14 cellular contexts compared by ENCODE assay signal in the genomic region with DNA sequence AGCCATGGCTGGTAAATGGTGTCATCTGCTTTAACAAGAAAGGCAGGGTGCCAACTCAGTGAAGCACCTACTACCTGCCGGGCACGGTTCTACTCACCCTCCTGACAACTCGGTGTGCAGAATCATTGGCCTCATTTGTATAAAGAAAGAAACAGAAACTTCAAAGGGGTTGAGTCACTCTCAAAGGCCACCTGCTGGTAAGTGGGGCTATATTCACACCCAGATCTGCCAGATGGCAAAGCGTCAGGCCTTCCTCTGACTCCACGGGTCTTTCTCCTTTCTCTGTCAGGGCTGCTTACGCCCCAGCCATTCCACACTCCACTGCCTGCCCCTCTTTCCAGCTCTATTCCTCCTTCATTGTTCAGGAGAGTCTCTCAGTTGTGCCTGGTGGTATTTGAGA.
DNase-seq lines count a peak whose midpoint lies in the region; ATAC-seq, FAIRE-seq and TF ChIP-seq lines count a peak whose summit lies in the region.
"Had no signal": no experiment of that assay in that cellular context is flagged by ENCODE, and none has a peak within 500 bp of the region (broad histone marks: within the 10 kb centered on the region; RNA-seq: fewer than 3 reads in every experiment).

No MANE protein-coding gene starts in this region.

- H3K27ac ChIP-seq in KMS-11 (no peak overlapping the region), WERI-Rb-1 (no peak overlapping the region), HepG2 (ENCODE audit: extremely low read length, insufficient read depth, low read length) (no peak overlapping the region)
- H3K27ac ChIP-seq: dorsolateral prefrontal cortex had no signal

- in situ Hi-C loops in HepG2 (cut with HindIII; ENCODE audit: extremely low pct_ligation_motif_present, low pct_unique_long_range_greater_than_20kb), result no loop called here

- CTCF ChIA-PET in Caco-2 (lab: Charles Lee) (no interaction called here), HepG2 (lab: Yijun Ruan, JAX; ENCODE audit: low intra/inter-chr PET ratio, low total read pairs) (no interaction called here)

- no peaks in the 10 kb centered on the region for H3K27me3 Mint-ChIP-seq in Caco-2 (ENCODE audit: insufficient read depth, unreplicated experiment)

- peak; percentile 58 for ATAC-seq in HepG2
- no peak for ATAC-seq in HG02763 (IDR thresholded peaks at IDR 0.05; ENCODE audit: unreplicated experiment)

- TF ChIP-seq EP300 in HepG2 (IDR thresholded peaks at IDR 0.05; ENCODE audit: low read depth in 2 of 2, low read length in 2 of 2) (no peak), HepG2 (CRISPR knock-in tag; IDR thresholded peaks at IDR 0.05; ENCODE audit: borderline replicate concordance) (no peak)

- BruUV-seq in Caco-2 (replicated peaks; lab: Mats Ljungman, UMichigan) (no TSS peak), HepG2 (replicated peaks; lab: Mats Ljungman, UMichigan) (no TSS peak)

- peaks cover 6% of the 10 kb centered on the region for H3K4me1 Mint-ChIP-seq in Caco-2 (ENCODE audit: low read depth, unreplicated experiment)

- TF ChIP-seq POLR2A in HepG2 (IDR thresholded peaks at IDR 0.05; ENCODE audit: insufficient read depth in 1 of 2, low read depth in 2 of 2, low read length in 2 of 2), result no peak

- TF ChIP-seq RAD21 in HepG2 (CRISPR knock-in tag; IDR thresholded peaks at IDR 0.05), result no peak

- H3K4me2 ChIP-seq in KMS-11 (peak overlapping the region; percentile 30; the same call in 1 of the 2 replicates), HepG2 (ENCODE audit: low read depth, low read length) (no peak overlapping the region)

- H3K9me3 Mint-ChIP-seq in Caco-2 (ENCODE audit: unreplicated experiment), result peaks cover 11% of the 10 kb centered on the region

- H3K9ac ChIP-seq in KMS-11 (no peak overlapping the region), HepG2 (ENCODE audit: insufficient read depth, low read depth, low read length) (no peak overlapping the region)

- DNase-seq in Caco-2 (peak in 1 of 2 experiments; percentile 12), WERI-Rb-1 (peak; percentile 48), HepG2 (ENCODE audit: low spot score) (no peak), COR-L47 (lab: John Stamatoyannopoulos, UW) (no peak), cerebellar cortex (ENCODE audit: low spot score) (no peak), germinal center (ENCODE audit: low spot score) (no peak)
- DNase-seq: activated gamma-delta T cell treated with Interleukin-2 at 50 U/mL for 16 hours, DND-41, dorsolateral prefrontal cortex, nucleus accumbens, trophoblast cell had no signal

- H3K4me1 ChIP-seq in Caco-2 (no peaks in the 10 kb centered on the region), KMS-11 (ENCODE audit: low read depth, poor library complexity, severe bottlenecking) (peaks cover 13% of the 10 kb centered on the region), HepG2 (ENCODE audit: insufficient read depth, low read length) (no peaks in the 10 kb centered on the region)

- H4K20me1 ChIP-seq in KMS-11 (ENCODE audit: insufficient read depth) (no peaks in the 10 kb centered on the region), HepG2 (ENCODE audit: insufficient read depth, low read length) (no peaks in the 10 kb centered on the region)

- FAIRE-seq in HepG2 (lab: Jason Lieb, UNC), result no peak
- FAIRE-seq: TTC549 had no signal

- no peaks in the 10 kb centered on the region for H3K27me3 ChIP-seq in Caco-2 (replicated peaks; ENCODE audit: control insufficient read depth, insufficient read depth, low read length)
- no peaks in the 10 kb centered on the region for H3K27me3 ChIP-seq in KMS-11 (ENCODE audit: insufficient read depth, low read depth)
- H3K27me3 ChIP-seq in WERI-Rb-1 (ENCODE audit: insufficient read depth, low read depth, severe bottlenecking), result no peaks in the 10 kb centered on the region
- no peaks in the 10 kb centered on the region for H3K27me3 ChIP-seq in HepG2 (ENCODE audit: control insufficient read depth in 1 of 2, insufficient read depth in 2 of 2, low read length in 2 of 2)
- H3K27me3 ChIP-seq: dorsolateral prefrontal cortex had no signal

- H3K4me3 Mint-ChIP-seq in Caco-2 (ENCODE audit: unreplicated experiment), result no peak overlapping the region

- H3K4me3 ChIP-seq in Caco-2 (ENCODE audit: low read depth, low read length), result no peak overlapping the region
- no peak overlapping the region for H3K4me3 ChIP-seq in KMS-11 (IDR thresholded peaks at IDR 0.05; ENCODE audit: insufficient read depth, low read depth, low read length)
- H3K4me3 ChIP-seq in WERI-Rb-1 (ENCODE audit: low read depth, low read length), result no peak overlapping the region
- H3K4me3 ChIP-seq in HepG2 (replicated peaks in 1 of 3; ENCODE audit: insufficient read depth in 1 of 3, low read depth in 2 of 3, low read length in 3 of 3), result no peak overlapping the region
- H3K4me3 ChIP-seq: dorsolateral prefrontal cortex had no signal

- H3K36me3 Mint-ChIP-seq in Caco-2 (ENCODE audit: insufficient read depth, unreplicated experiment), result no peaks in the 10 kb centered on the region

- peak overlapping the region; percentile 38 for H2AFZ ChIP-seq in KMS-11 (ENCODE audit: low read depth)
- H2AFZ ChIP-seq in HepG2 (ENCODE audit: low read length), result no peak overlapping the region

- POLR2A ChIA-PET in Caco-2 (lab: Charles Lee), result no interaction called here
- POLR2A ChIA-PET in HepG2 (lab: Yijun Ruan, JAX), result no interaction called here

- H3K9me3 ChIP-seq in Caco-2 (no peaks in the 10 kb centered on the region), WERI-Rb-1 (ENCODE audit: severe bottlenecking) (no peaks in the 10 kb centered on the region), HepG2 (ENCODE audit: low read length) (no peaks in the 10 kb centered on the region)

- H3K36me3 ChIP-seq in Caco-2 (ENCODE audit: control insufficient read depth, insufficient read depth, low read length) (no peaks in the 10 kb centered on the region), KMS-11 (ENCODE audit: insufficient read depth) (no peaks in the 10 kb centered on the region), WERI-Rb-1 (no peaks in the 10 kb centered on the region), HepG2 (replicated peaks in 1 of 2; ENCODE audit: control insufficient read depth in 1 of 2, insufficient read depth in 2 of 2, low read length in 2 of 2) (no peaks in the 10 kb centered on the region)

- peak; percentile 20 for TF ChIP-seq CTCF in Caco-2 (IDR thresholded peaks at IDR 0.05; ENCODE audit: insufficient read depth in 1 of 2, low read depth in 1 of 2, low read length in 1 of 2, severe bottlenecking in 1 of 2, unreplicated experiment in 1 of 2)
- peak; percentile 57 for TF ChIP-seq CTCF in KMS-11 (conservative IDR thresholded peaks at IDR 0.05; ENCODE audit: low read depth, low read length)
- peak; percentile 67 for TF ChIP-seq CTCF in WERI-Rb-1 (IDR thresholded peaks at IDR 0.05; ENCODE audit: low read depth, low read length)
- TF ChIP-seq CTCF in HepG2 (CRISPR knock-in tag; IDR thresholded peaks at IDR 0.05), result no peak

- no peaks in the 10 kb centered on the region for H3K79me2 ChIP-seq in KMS-11 (ENCODE audit: insufficient read depth, low read depth)
- no peaks in the 10 kb centered on the region for H3K79me2 ChIP-seq in HepG2 (ENCODE audit: insufficient read depth, low read length)

- intact Hi-C loops in Caco-2 (cut with micrococcal nuclease; ENCODE audit: unreplicated experiment) (loop anchor here (5.0 kb wide), 1 partner anchor 167 kb away; no protein-coding TSS in a partner anchor), HepG2 (cut with micrococcal nuclease; ENCODE audit: unreplicated experiment) (no loop called here)

- 5% methylated on average over 6 of the region's 6 CpGs for WGBS in HepG2 (ENCODE audit: low lambda C conversion rate)

- H3K27ac Mint-ChIP-seq in Caco-2 (ENCODE audit: unreplicated experiment), result no peak overlapping the region

TF ChIP-seq in HepG2, 621 proteins besides CTCF, POLR2A, EP300 and RAD21:
- no peak for TF ChIP-seq E2F5 (CRISPR knock-in tag; conservative IDR thresholded peaks at IDR 0.05)
- no peak for TF ChIP-seq ZNF20 (CRISPR knock-in tag; IDR thresholded peaks at IDR 0.05)
- no peak for TF ChIP-seq ZNF441 (CRISPR knock-in tag; IDR thresholded peaks at IDR 0.05; ENCODE audit: borderline replicate concordance)
- TF ChIP-seq ZNF546 (CRISPR knock-in tag; conservative IDR thresholded peaks at IDR 0.05), result no peak
- TF ChIP-seq MED8 (CRISPR knock-in tag; IDR thresholded peaks at IDR 0.05; ENCODE audit: insufficient replicate concordance), result no peak
- TF ChIP-seq ZNF180 (CRISPR knock-in tag; IDR thresholded peaks at IDR 0.05; ENCODE audit: borderline replicate concordance, low read depth), result no peak
- TF ChIP-seq ZNF550 (CRISPR knock-in tag; IDR thresholded peaks at IDR 0.05; ENCODE audit: borderline replicate concordance), result no peak
